1 cellular context compared by ENCODE assay signal in the genomic region with DNA sequence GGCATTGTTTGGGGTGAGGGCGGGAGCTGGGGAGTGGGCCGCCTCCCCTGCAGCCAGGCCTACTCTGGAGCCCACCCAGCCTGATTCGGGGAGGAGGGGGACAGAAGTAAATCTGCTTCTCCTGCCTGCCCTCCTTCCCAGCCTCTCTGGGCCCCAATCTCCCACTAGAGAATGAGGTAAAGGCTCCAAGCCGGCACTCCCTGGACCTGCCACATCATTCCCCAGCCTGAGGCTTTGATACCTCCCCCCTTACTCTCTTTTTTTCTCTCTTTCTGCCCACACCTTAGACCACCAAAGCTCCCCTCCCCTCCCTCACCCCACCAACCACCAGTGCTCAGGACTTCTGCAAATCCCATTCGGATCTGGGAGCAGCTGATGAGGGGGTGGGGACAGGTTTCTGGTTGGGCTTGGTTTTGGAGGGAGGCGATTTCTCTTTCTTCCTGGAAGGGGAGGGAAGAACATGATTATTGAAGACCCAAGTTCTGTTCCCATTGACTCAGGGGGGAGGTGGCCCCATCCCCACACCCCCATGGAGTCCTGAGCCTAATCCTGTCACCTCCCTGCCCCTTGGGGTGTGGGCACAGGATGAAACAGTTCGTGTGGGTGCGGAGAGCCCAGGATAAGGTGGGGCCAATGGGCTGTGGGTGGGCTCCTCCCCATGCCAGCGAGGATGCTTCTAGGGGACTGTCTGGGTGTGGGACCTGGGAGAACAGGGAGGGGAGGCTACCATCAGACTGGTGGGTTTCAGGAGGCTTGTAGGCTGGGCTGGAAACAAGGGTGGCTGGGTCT.
TF ChIP-seq lines count a peak whose summit lies in the region.

No MANE protein-coding gene starts in this region.

TF ChIP-seq in H1, 55 proteins besides CTCF, POLR2A, EP300 and RAD21:
- TF ChIP-seq SP1 (IDR thresholded peaks at IDR 0.05; ENCODE audit: low read depth, low read length) (peak; percentile 54; the same call in 1 of the 2 replicates), ASH2L (IDR thresholded peaks at IDR 0.05; ENCODE audit: low read length) (no peak)
